15 cellular contexts compared by ENCODE assay signal in genomic region chr18:28248653-28249052, GRCh38.
DNase-seq lines count a peak whose midpoint lies in the region; TF ChIP-seq lines count a peak whose summit lies in the region.
"Had no signal": no experiment of that assay in that cellular context is flagged by ENCODE, and none has a peak within 500 bp of the region (broad histone marks: within the 10 kb centered on the region; RNA-seq: fewer than 3 reads in every experiment).

No MANE protein-coding gene starts in this region.

- H3K4me1 ChIP-seq in H9 (ENCODE audit: insufficient read depth, low read length) (no peaks in the 10 kb centered on the region), ectodermal cell (ENCODE audit: control insufficient read depth, insufficient read depth, low read length) (no peaks in the 10 kb centered on the region)
- H3K4me1 ChIP-seq: A549 had no signal

- no peak overlapping the region for H2AK5ac ChIP-seq in H9 (ENCODE audit: insufficient read length, low read length)

- H2BK15ac ChIP-seq in H9 (ENCODE audit: low read depth, low read length) = no peak overlapping the region

- no peak overlapping the region for H4K5ac ChIP-seq in H9 (ENCODE audit: insufficient read length, low read depth, low read length)

- no peak overlapping the region for H3K14ac ChIP-seq in H9 (ENCODE audit: insufficient read depth, low read length)

- H3K9ac ChIP-seq in H9 (ENCODE audit: extremely low read depth, insufficient read length, low read length) = no peak overlapping the region

- H2BK120ac ChIP-seq in H9 (ENCODE audit: low read depth, low read length, poor library complexity, severe bottlenecking) = no peak overlapping the region

- no peak overlapping the region for H3K4me3 ChIP-seq in ectodermal cell (ENCODE audit: insufficient read depth, low read depth, low read length)
- H3K4me3 ChIP-seq: A549 had no signal

- H3K4me2 ChIP-seq in H9 (ENCODE audit: insufficient read depth, insufficient read length, low read length) = no peak overlapping the region
- H3K4me2 ChIP-seq: A549 had no signal

- DNase-seq in H9 (no peak), iPS-NIHi7 (ENCODE audit: extremely low spot score) (peak; percentile 26), foreskin melanocyte (no peak), SIG-M5 (lab: John Stamatoyannopoulos, UW) (no peak), HFFc6 (no peak), SK-N-DZ (ENCODE audit: low spot score) (no peak)
- DNase-seq: CD8-positive, alpha-beta T cell; COR-L47; DMS153; DMS79 treated with DMSO at 0.1 percent for 48 hours; EL had no signal

- H3K27me3 ChIP-seq in H9 (ENCODE audit: insufficient read depth, low read length) = no peaks in the 10 kb centered on the region
- H3K27me3 ChIP-seq in ectodermal cell (ENCODE audit: control insufficient read depth, insufficient read depth, low read length, poor library complexity, severe bottlenecking) = no peaks in the 10 kb centered on the region

- H3K36me3 ChIP-seq in ectodermal cell (ENCODE audit: control insufficient read depth, insufficient read depth, low read length) = no peaks in the 10 kb centered on the region

- H2BK5ac ChIP-seq in H9 (ENCODE audit: insufficient read length, low read length) = no peak overlapping the region

- no peaks in the 10 kb centered on the region for H4K20me1 ChIP-seq in H9 (ENCODE audit: control insufficient read depth, insufficient read depth, insufficient read length)

- H3K4me3 Mint-ChIP-seq in H9 (no peak overlapping the region), HFFc6 (no peak overlapping the region)
- H3K4me3 Mint-ChIP-seq: CD14-positive monocyte; CD8-positive, alpha-beta T cell had no signal

- H2AFZ ChIP-seq in H9 (ENCODE audit: low read length) = no peak overlapping the region

- no peaks in the 10 kb centered on the region for H3K79me2 ChIP-seq in H9 (ENCODE audit: insufficient read depth, low read length)

- no peak for TF ChIP-seq CTCF in H9 (conservative IDR thresholded peaks at IDR 0.05)
- no peak for TF ChIP-seq CTCF in HFFc6 (IDR thresholded peaks at IDR 0.05)

- H4K8ac ChIP-seq in H9 (replicated peaks; ENCODE audit: insufficient read length, low read depth, low read length) = no peak overlapping the region

- H3K27ac Mint-ChIP-seq in H9 = 0 out of 7 replicates have a peak overlapping the region, but pooled peaks of 2 of the 3 experiments have one; percentile 13 to 67
- H3K27ac Mint-ChIP-seq in HFFc6 = no peak overlapping the region
- H3K27ac Mint-ChIP-seq: CD14-positive monocyte; CD8-positive, alpha-beta T cell had no signal

- no peak overlapping the region for H2BK12ac ChIP-seq in H9 (ENCODE audit: insufficient read length, low read depth, low read length)

- H3K9me3 Mint-ChIP-seq in H9 (peaks cover 0 to 2% of the 10 kb centered on the region in 2 experiments; a peak in 2 of 5 replicates), HFFc6 (no peaks in the 10 kb centered on the region; the same call in 1 of the 2 replicates)

- H3K4ac ChIP-seq in H9 (ENCODE audit: low read depth, low read length) = no peak overlapping the region

- H2BK20ac ChIP-seq in H9 (ENCODE audit: low read depth, low read length, poor library complexity, severe bottlenecking) = no peak overlapping the region

- H3K56ac ChIP-seq in H9 (ENCODE audit: insufficient read length, low read depth, low read length) = no peak overlapping the region

- no peak overlapping the region for H3T11ph ChIP-seq in H9 (ENCODE audit: low read length)

- H4K91ac ChIP-seq in H9 (ENCODE audit: insufficient read length, low read depth, low read length) = no peak overlapping the region

- peaks cover 5% of the 10 kb centered on the region in 2 experiments; a peak in 2 of 4 replicates for H3K4me1 Mint-ChIP-seq in H9
- H3K4me1 Mint-ChIP-seq in HFFc6 (ENCODE audit: low read depth) = no peaks in the 10 kb centered on the region
- H3K4me1 Mint-ChIP-seq: CD14-positive monocyte had no signal

- H3K27ac ChIP-seq in H9 (ENCODE audit: insufficient read length, low read depth, low read length) (no peak overlapping the region), ectodermal cell (ENCODE audit: insufficient read depth, low read depth, low read length, poor library complexity, severe bottlenecking) (peak overlapping the region; percentile 26)
- H3K27ac ChIP-seq: A549, HL-60 had no signal

- no peak overlapping the region for H3K23ac ChIP-seq in H9 (ENCODE audit: insufficient read length, low read depth, low read length)

- no peaks in the 10 kb centered on the region for H3K23me2 ChIP-seq in H9 (ENCODE audit: insufficient read length, low read depth, low read length, poor library complexity, severe bottlenecking)

- H3K36me3 Mint-ChIP-seq in H9 (ENCODE audit: insufficient read depth in 1 of 3, low read depth in 3 of 3) (peaks cover 0 to 2% (median 0%) of the 10 kb centered on the region in 3 experiments; a peak in 1 of 7 replicates), HFFc6 (ENCODE audit: low read depth) (no peaks in the 10 kb centered on the region)
- H3K36me3 Mint-ChIP-seq: CD14-positive monocyte; CD8-positive, alpha-beta T cell had no signal

- H3K9me3 ChIP-seq in H9 (ENCODE audit: control insufficient read depth, low read depth, low read length) = no peaks in the 10 kb centered on the region
- no peaks in the 10 kb centered on the region for H3K9me3 ChIP-seq in ectodermal cell (ENCODE audit: control insufficient read depth, low read length)
- H3K9me3 ChIP-seq: A549 had no signal

- no peak overlapping the region for H3K18ac ChIP-seq in H9 (ENCODE audit: insufficient read length, low read depth, low read length)

- H3K27me3 Mint-ChIP-seq in H9 (ENCODE audit: low read depth) (no peaks in the 10 kb centered on the region), HFFc6 (ENCODE audit: insufficient read depth) (peaks cover 2% of the 10 kb centered on the region)

- H3K79me1 ChIP-seq in H9 (ENCODE audit: insufficient read depth, low read depth, low read length, poor library complexity, severe bottlenecking) = no peaks in the 10 kb centered on the region
